In the genomic region with DNA sequence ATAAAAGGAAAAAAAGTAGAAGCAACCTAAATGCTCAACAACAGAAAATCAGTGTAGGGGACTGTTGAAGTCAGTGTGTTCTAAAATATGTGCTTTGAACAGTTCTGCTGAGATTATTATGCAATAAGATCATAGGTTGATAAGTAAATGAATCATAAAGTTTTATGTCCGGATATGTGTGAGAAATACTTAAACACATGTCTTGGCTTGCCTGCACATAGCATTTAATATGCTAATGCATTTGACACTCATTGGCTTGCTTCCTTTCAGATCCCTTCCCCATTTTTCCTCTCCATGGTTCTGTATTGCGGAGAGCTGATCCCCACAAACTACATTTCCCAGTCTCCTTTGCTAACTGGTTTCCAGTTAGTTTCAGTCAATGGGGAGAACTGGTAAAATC, we compare ENCODE assay signal across 22 cellular contexts.
DNase-seq lines count a peak whose midpoint lies in the region; ATAC-seq and TF ChIP-seq lines count a peak whose summit lies in the region.
"Had no signal": no experiment of that assay in that cellular context is flagged by ENCODE, and none has a peak within 500 bp of the region (broad histone marks: within the 10 kb centered on the region; RNA-seq: fewer than 3 reads in every experiment).

No MANE protein-coding gene starts in this region.

- no peak for TF ChIP-seq EP300 in suprapubic skin (IDR thresholded peaks at IDR 0.05)

- H3K4me3 ChIP-seq in HFF-Myc (replicated peaks; ENCODE audit: low read depth, low read length) (no peak overlapping the region), adipocyte (ENCODE audit: low read length) (no peak overlapping the region), fibroblast of pulmonary artery (replicated peaks; ENCODE audit: low read depth, low read length) (no peak overlapping the region), suprapubic skin (no peak overlapping the region)
- H3K4me3 ChIP-seq: BLaER1, SJCRH30, smooth muscle cell, vagina had no signal

- DNase-seq in HFF-Myc (ENCODE audit: extremely low read depth, low read depth) = peak; percentile 32
- DNase-seq in adipocyte (ENCODE audit: low read depth) = peak; percentile 18
- peak; percentile 53 for DNase-seq in fibroblast of pulmonary artery (ENCODE audit: low read depth)
- DNase-seq in suprapubic skin (ENCODE audit: low spot score in 2 of 2) = no peak
- DNase-seq in activated naive CD4-positive, alpha-beta T cell treated with anti-CD3 and anti-CD28 coated beads, Interleukin-2, amount 50 U/mL, for 72 hours (ENCODE audit: low spot score in 2 of 2) = no peak
- DNase-seq in COR-L47 (lab: John Stamatoyannopoulos, UW) = no peak
- DNase-seq in dedifferentiated amniotic fluid mesenchymal stem cell (ENCODE audit: extremely low spot score) = no peak
- DNase-seq: GDM1; hippocampal formation; kidney; NCI-H1092; SJCRH30; stimulated activated CD4-positive, alpha-beta T cell treated with anti-CD3 and anti-CD28 coated beads, Interleukin-4, amount 100 ng/mL, for 4 hours; T-helper 9 cell had no signal

- H3K4me1 ChIP-seq in adipocyte (ENCODE audit: control insufficient read depth, insufficient read depth, low read length) = peaks cover 11% of the 10 kb centered on the region
- H3K4me1 ChIP-seq in suprapubic skin = peaks cover 37% of the 10 kb centered on the region
- H3K4me1 ChIP-seq: SJCRH30, vagina had no signal

- peaks cover 1 to 10% of the 10 kb centered on the region in 2 donors for H3K9me3 Mint-ChIP-seq in activated naive CD4-positive, alpha-beta T cell treated with anti-CD3 and anti-CD28 coated beads, Interleukin-2, amount 50 U/mL, for 72 hours
- H3K9me3 Mint-ChIP-seq: brain, nephron had no signal

- H3K36me3 ChIP-seq in adipocyte (ENCODE audit: control insufficient read depth, insufficient read depth, low read length, severe bottlenecking) (no peaks in the 10 kb centered on the region), suprapubic skin (no peaks in the 10 kb centered on the region)
- H3K36me3 ChIP-seq: BLaER1, SJCRH30, vagina had no signal

- H3K27ac ChIP-seq in suprapubic skin = peak overlapping the region; percentile 34
- H3K27ac ChIP-seq: BLaER1, KMS-11, SJCRH30, vagina had no signal

- 62% methylated on average over 2 of the region's 2 CpGs for WGBS in suprapubic skin

- no peak for ATAC-seq in activated naive CD4-positive, alpha-beta T cell treated with anti-CD3 and anti-CD28 coated beads, Interleukin-2, amount 50 U/mL, for 72 hours

- no peak overlapping the region for H3K9ac ChIP-seq in adipocyte (ENCODE audit: low read length)
- H3K9ac ChIP-seq: BLaER1, KMS-11 had no signal

- H3K27me3 ChIP-seq in adipocyte (replicated peaks; ENCODE audit: control insufficient read depth, insufficient read depth, low read length) (peaks cover 4% of the 10 kb centered on the region), suprapubic skin (no peaks in the 10 kb centered on the region)
- H3K27me3 ChIP-seq: BLaER1, SJCRH30, vagina had no signal

- TF ChIP-seq CTCF in HFF-Myc (IDR thresholded peaks at IDR 0.05; ENCODE audit: low read depth, low read length, missing control alignments) = no peak
- no peak for TF ChIP-seq CTCF in fibroblast of pulmonary artery (IDR thresholded peaks at IDR 0.05; ENCODE audit: low read length, missing control alignments)
- TF ChIP-seq CTCF in suprapubic skin (IDR thresholded peaks at IDR 0.05) = no peak

- no peak for TF ChIP-seq POLR2A in suprapubic skin (IDR thresholded peaks at IDR 0.05)

- H3K27ac Mint-ChIP-seq in activated naive CD4-positive, alpha-beta T cell treated with anti-CD3 and anti-CD28 coated beads, Interleukin-2, amount 50 U/mL, for 72 hours = no peak overlapping the region
- H3K27ac Mint-ChIP-seq: activated naive CD8-positive, alpha-beta T cell; brain; nephron; progenitor cell of endocrine pancreas had no signal

- H3K36me3 Mint-ChIP-seq in activated naive CD4-positive, alpha-beta T cell treated with anti-CD3 and anti-CD28 coated beads, Interleukin-2, amount 50 U/mL, for 72 hours = peaks cover 0 to under 1% of the 10 kb centered on the region in 2 donors
- H3K36me3 Mint-ChIP-seq: activated naive CD8-positive, alpha-beta T cell; brain had no signal

- H3K9me3 ChIP-seq in adipocyte (ENCODE audit: control insufficient read depth, low read length) (no peaks in the 10 kb centered on the region), suprapubic skin (no peaks in the 10 kb centered on the region)
- H3K9me3 ChIP-seq: BLaER1, SJCRH30, vagina had no signal

Comparison
In these comparisons a context has a peak if more than half of its experiments do, and no peak if none do; other contexts are left out.
1. DNase-seq: peak in HFF-Myc (single experiment), adipocyte (single experiment) and fibroblast of pulmonary artery (single experiment); none in suprapubic skin (0 of 2), activated naive CD4-positive, alpha-beta T cell treated with anti-CD3 and anti-CD28 coated beads, Interleukin-2, amount 50 U/mL, for 72 hours (0 of 2), COR-L47 (single experiment) and dedifferentiated amniotic fluid mesenchymal stem cell (single experiment).